Comparison of ENCODE assay signal across 8 cellular contexts in genomic region chr3:141460097-141460704, GRCh38. TPM values are rescaled to one million over a fixed set of nuclear protein-coding genes. Genes with fewer than 3 reads are reported as not detected.
DNase-seq lines count a peak whose midpoint lies in the region; ATAC-seq and TF ChIP-seq lines count a peak whose summit lies in the region.

No MANE protein-coding gene starts in this region.

- no peak overlapping the region for H3K4me3 ChIP-seq in GM12864 (ENCODE audit: low read depth, low read length)
- H3K4me3 ChIP-seq in SK-N-MC, result no peak overlapping the region
- H3K4me3 ChIP-seq in upper lobe of right lung, result no peak overlapping the region

- H3K27ac ChIP-seq in SK-N-MC (no peak overlapping the region), upper lobe of right lung (no peak overlapping the region)

- peak; percentile 33 for DNase-seq in GM12864 (ENCODE audit: low read depth)
- peak; percentile 61 for DNase-seq in NCI-H1092 treated with DMSO at 0.1 percent for 48 hours (lab: John Stamatoyannopoulos, UW)
- peak; percentile 66 for DNase-seq in SK-N-MC (ENCODE audit: low read depth, low spot score)
- DNase-seq in activated naive CD4-positive, alpha-beta T cell (lab: John Stamatoyannopoulos, UW), result peak; percentile 63 to 85 (median 81)
- DNase-seq in glomerular visceral epithelial cell (ENCODE audit: extremely low spot score), result peak; percentile 82
- peak; percentile 89 for DNase-seq in pons (ENCODE audit: low spot score)
- peak; percentile 88 for DNase-seq in upper lobe of right lung

- TF ChIP-seq CTCF in GM12864 (IDR thresholded peaks at IDR 0.05; ENCODE audit: low read depth, low read length, missing control alignments) (peak; percentile 92), upper lobe of right lung (IDR thresholded peaks at IDR 0.05) (peak; percentile 92)

- H3K36me3 ChIP-seq in SK-N-MC (ENCODE audit: insufficient read depth, low read length) (no peaks in the 10 kb centered on the region), upper lobe of right lung (no peaks in the 10 kb centered on the region)

- no peak overlapping the region for H3K9ac ChIP-seq in SK-N-MC (ENCODE audit: insufficient read length)

- no peaks in the 10 kb centered on the region for H3K4me1 ChIP-seq in upper lobe of right lung

- ATAC-seq in HG02588 (IDR thresholded peaks at IDR 0.05; ENCODE audit: unreplicated experiment) (peak; percentile 91), upper lobe of right lung (peak; percentile 98)

- no peaks in the 10 kb centered on the region for H3K27me3 ChIP-seq in upper lobe of right lung

- intact Hi-C loops in upper lobe of right lung (cut with DNase I), result loop anchor here (5.0 kb wide), 1 partner anchor 102 kb away; no protein-coding TSS in a partner anchor

- H3K9me3 ChIP-seq in SK-N-MC (ENCODE audit: low read depth, low read length), result no peaks in the 10 kb centered on the region
- H3K9me3 ChIP-seq in upper lobe of right lung, result no peaks in the 10 kb centered on the region

RNA-seq across cellular contexts. Expression of gene RASA2, which starts 26.6 kb away (rescaled TPM):
- 30.3 TPM for total RNA-seq in upper lobe of right lung

Comparison
In these comparisons a context has a peak if more than half of its experiments do, and no peak if none do; other contexts are left out.
1. DNase-seq: peak in every context shown above with its lines; median percentile 89 in pons; 88 in upper lobe of right lung; 82 in glomerular visceral epithelial cell; 81 in activated naive CD4-positive, alpha-beta T cell; 66 in SK-N-MC; 61 in NCI-H1092 treated with DMSO at 0.1 percent for 48 hours; 33 in GM12864.